In the genomic region with DNA sequence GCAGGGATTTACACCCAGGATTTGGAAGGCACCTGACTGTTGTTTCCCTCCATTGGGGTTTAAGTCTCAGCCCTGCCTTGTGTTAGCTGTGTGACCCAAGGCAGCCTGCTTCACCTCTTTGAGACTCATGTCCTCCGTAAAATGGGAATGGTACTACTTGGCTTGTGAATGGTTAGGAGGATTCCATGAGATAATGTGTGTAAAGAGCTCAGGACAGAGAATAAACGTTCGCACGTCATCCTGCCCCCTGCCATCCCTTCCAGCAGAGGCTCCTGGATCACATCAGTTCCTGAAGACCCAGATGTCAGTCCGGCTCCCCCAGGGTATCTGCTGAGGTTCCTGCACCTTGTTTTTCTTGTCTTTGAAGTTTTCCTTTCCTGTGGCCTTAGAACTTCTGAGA, we compare ENCODE assay signal across 1 cellular context.
TF ChIP-seq lines count a peak whose summit lies in the region.

No MANE protein-coding gene starts in this region.

TF ChIP-seq in SK-N-SH treated with all-trans-retinoic acid at 6 μM for 48 hours, 23 proteins besides CTCF, POLR2A, EP300 and RAD21 (continued from another document):
- TF ChIP-seq TSHZ2 (CRISPR knock-in tag; IDR thresholded peaks at IDR 0.05) (no peak), CSDC2 (CRISPR knock-in tag; IDR thresholded peaks at IDR 0.05) (no peak), PPARA (CRISPR knock-in tag; IDR thresholded peaks at IDR 0.05; ENCODE audit: borderline replicate concordance) (no peak), ARNTL (CRISPR knock-in tag; IDR thresholded peaks at IDR 0.05; ENCODE audit: borderline replicate concordance, low read depth) (no peak), ZC3H10 (CRISPR knock-in tag; IDR thresholded peaks at IDR 0.05) (no peak), ZNF70 (CRISPR knock-in tag; IDR thresholded peaks at IDR 0.05) (no peak), TCF4 (CRISPR knock-in tag; IDR thresholded peaks at IDR 0.05; ENCODE audit: borderline replicate concordance) (no peak), ISL1 (CRISPR knock-in tag; IDR thresholded peaks at IDR 0.05) (no peak), RARB (CRISPR knock-in tag; IDR thresholded peaks at IDR 0.05) (no peak)
- TF ChIP-seq, protein P1, sequence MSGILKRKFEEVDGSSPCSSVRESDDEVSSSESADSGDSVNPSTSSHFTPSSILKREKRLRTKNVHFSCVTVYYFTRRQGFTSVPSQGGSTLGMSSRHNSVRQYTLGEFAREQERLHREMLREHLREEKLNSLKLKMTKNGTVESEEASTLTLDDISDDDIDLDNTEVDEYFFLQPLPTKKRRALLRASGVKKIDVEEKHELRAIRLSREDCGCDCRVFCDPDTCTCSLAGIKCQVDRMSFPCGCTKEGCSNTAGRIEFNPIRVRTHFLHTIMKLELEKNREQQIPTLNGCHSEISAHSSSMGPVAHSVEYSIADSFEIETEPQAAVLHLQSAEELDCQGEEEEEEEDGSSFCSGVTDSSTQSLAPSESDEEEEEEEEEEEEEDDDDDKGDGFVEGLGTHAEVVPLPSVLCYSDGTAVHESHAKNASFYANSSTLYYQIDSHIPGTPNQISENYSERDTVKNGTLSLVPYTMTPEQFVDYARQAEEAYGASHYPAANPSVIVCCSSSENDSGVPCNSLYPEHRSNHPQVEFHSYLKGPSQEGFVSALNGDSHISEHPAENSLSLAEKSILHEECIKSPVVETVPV (CRISPR knock-in tag; IDR thresholded peaks at IDR 0.05), result no peak
